Comparison of ENCODE assay signal across 26 cellular contexts in the genomic region with DNA sequence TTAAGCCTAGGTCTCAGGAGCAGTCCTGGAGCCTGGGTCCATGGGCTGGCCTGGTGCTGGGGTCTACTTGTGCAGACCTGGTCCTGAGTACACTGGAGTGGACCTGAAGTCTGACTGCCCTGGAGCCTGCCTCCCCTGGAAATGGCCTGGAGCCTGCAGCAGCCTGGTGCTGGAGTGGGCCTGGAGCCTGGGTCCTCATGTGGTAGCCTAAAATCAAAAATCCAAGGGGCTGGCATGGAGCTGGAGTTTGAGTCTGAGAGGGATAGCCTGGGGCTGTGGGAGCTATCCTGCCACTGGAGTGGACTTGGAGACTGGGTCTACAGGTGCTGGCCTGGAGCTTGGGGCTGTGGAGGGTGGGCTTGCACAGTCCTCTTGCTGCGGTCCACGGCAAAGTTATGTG.
"Had no signal": no experiment of that assay in that cellular context is flagged by ENCODE, and none has a peak within 500 bp of the region (broad histone marks: within the 10 kb centered on the region; RNA-seq: fewer than 3 reads in every experiment).

No MANE protein-coding gene starts in this region.

- H3K36me3 ChIP-seq: colonic mucosa, esophagus squamous epithelium, lower lobe of right lung had no signal

- ATAC-seq: effector memory CD8-positive, alpha-beta T cell; esophagus mucosa; gastrocnemius medialis; heart right ventricle; left colon; left lobe of liver; left ventricle myocardium superior; mucosa of descending colon had no signal

- H3K4me3 Mint-ChIP-seq: dendritic cell treated with granulocyte-macrophage colony-stimulating factor and Interleukin-4, amounts not matched to agents 40 ng/mL and 50 ng/mL, for 4 days; effector memory CD8-positive, alpha-beta T cell; endodermal cell; mesothelial cell of epicardium; naive B cell had no signal

- H3K4me1 Mint-ChIP-seq: mesothelial cell of epicardium, naive B cell had no signal

- H3K9me3 ChIP-seq: colonic mucosa, gastrocnemius medialis had no signal

- H3K27me3 Mint-ChIP-seq: dendritic cell treated with granulocyte-macrophage colony-stimulating factor and Interleukin-4, amounts not matched to agents 40 ng/mL and 50 ng/mL, for 4 days; effector memory CD8-positive, alpha-beta T cell; naive B cell had no signal

- DNase-seq: colonic mucosa; cortex of kidney; effector CD8-positive, alpha-beta T cell; effector memory CD8-positive, alpha-beta T cell; endodermal cell; erythroblast; esophagus squamous epithelium; foreskin fibroblast; foreskin melanocyte; gastrocnemius medialis; glutamatergic neuron; head of caudate nucleus; heart right ventricle; hippocampal formation; islet precursor cell; left colon; left ventricle myocardium superior; lower lobe of right lung; mesenchymal stem cell; mucosa of descending colon; naive B cell had no signal

- H3K4me3 ChIP-seq: colonic mucosa, esophagus squamous epithelium, gastrocnemius medialis, heart right ventricle, lower lobe of right lung, mucosa of descending colon had no signal

- H3K27me3 ChIP-seq: colonic mucosa, esophagus squamous epithelium, gastrocnemius medialis, heart right ventricle had no signal

- H3K4me1 ChIP-seq: colonic mucosa, esophagus squamous epithelium, gastrocnemius medialis, heart right ventricle, lower lobe of right lung had no signal

- H3K27ac Mint-ChIP-seq: dendritic cell treated with granulocyte-macrophage colony-stimulating factor and Interleukin-4, amounts not matched to agents 40 ng/mL and 50 ng/mL, for 4 days; effector memory CD8-positive, alpha-beta T cell; endodermal cell; mesothelial cell of epicardium; naive B cell had no signal

- H3K27ac ChIP-seq: colonic mucosa, epithelial cell of prostate, esophagus squamous epithelium, gastrocnemius medialis, heart right ventricle, lower lobe of right lung had no signal
